In the genomic region with DNA sequence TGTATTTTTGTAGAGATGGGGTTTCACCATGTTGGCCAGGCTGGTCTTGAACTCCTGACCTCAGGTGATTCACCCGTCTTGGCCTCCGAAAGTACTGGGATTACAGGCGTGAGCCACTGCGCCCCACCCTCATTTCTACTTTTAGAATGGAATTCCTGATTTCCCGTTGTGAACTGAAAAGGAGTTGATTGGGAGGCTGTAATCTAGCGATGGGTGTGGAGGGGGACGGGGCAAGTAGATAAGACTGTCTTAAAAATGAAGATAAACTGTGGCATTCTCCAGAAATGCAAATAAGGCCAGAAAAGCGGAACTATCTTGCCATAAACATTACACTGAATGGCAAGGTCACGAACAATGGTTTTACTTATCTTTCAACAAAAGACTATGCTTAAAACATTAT, we compare ENCODE assay signal across 19 cellular contexts.
"Had no signal": no experiment of that assay in that cellular context is flagged by ENCODE, and none has a peak within 500 bp of the region (broad histone marks: within the 10 kb centered on the region; RNA-seq: fewer than 3 reads in every experiment).

No MANE protein-coding gene starts in this region.

- ATAC-seq: esophagus mucosa; heart left ventricle; mucosa of descending colon; naive thymus-derived CD8-positive, alpha-beta T cell; psoas muscle; right lobe of liver; stimulated activated naive B cell treated with anti-CD40 and anti-IgM and Interleukin-4, amounts not matched to agents 10 μg/mL and 1 μg/mL and 100 μg/mL, for 72 hours; stimulated activated naive CD8-positive, alpha-beta T cell treated with anti-CD3 and anti-CD28 coated beads, Interleukin-15, amount 100 ng/mL, for 72 hours had no signal

- DNase-seq: effector memory CD4-positive, alpha-beta T cell; heart left ventricle; hippocampal formation; kidney glomerular epithelial cell; mammary epithelial cell; mucosa of descending colon; naive thymus-derived CD8-positive, alpha-beta T cell; psoas muscle; retina; right lobe of liver; spleen; stimulated activated CD4-positive, alpha-beta T cell treated with anti-CD3 and anti-CD28 coated beads, Interleukin-15, amount 100 ng/mL, for 24 hours; stimulated activated CD4-positive, alpha-beta T cell treated with anti-CD3 and anti-CD28 coated beads, Interleukin-1b, Interleukin-23, amount 100 ng/mL, for 48 hours; stimulated activated CD4-positive, alpha-beta T cell treated with anti-CD3 and anti-CD28 coated beads, Interleukin-4, amount 100 ng/mL, for 24 hours; stimulated activated naive B cell treated with anti-CD40 and anti-IgM and Interleukin-4, amounts not matched to agents 10 μg/mL and 1 μg/mL and 100 μg/mL, for 72 hours; stimulated activated naive CD8-positive, alpha-beta T cell treated with anti-CD3 and anti-CD28 coated beads, Interleukin-15, amount 100 ng/mL, for 72 hours; testis; trophoblast cell had no signal

- H3K27ac Mint-ChIP-seq: stimulated activated naive B cell treated with anti-CD40 and anti-IgM and Interleukin-4, amounts not matched to agents 10 μg/mL and 1 μg/mL and 100 μg/mL, for 72 hours; stimulated activated naive CD8-positive, alpha-beta T cell treated with anti-CD3 and anti-CD28 coated beads, Interleukin-15, amount 100 ng/mL, for 72 hours had no signal

- H3K4me3 Mint-ChIP-seq: naive thymus-derived CD8-positive, alpha-beta T cell; stimulated activated naive B cell treated with anti-CD40 and anti-IgM and Interleukin-4, amounts not matched to agents 10 μg/mL and 1 μg/mL and 100 μg/mL, for 72 hours; stimulated activated naive CD8-positive, alpha-beta T cell treated with anti-CD3 and anti-CD28 coated beads, Interleukin-15, amount 100 ng/mL, for 72 hours had no signal

- H3K9me3 Mint-ChIP-seq: naive thymus-derived CD8-positive, alpha-beta T cell; stimulated activated naive CD8-positive, alpha-beta T cell treated with anti-CD3 and anti-CD28 coated beads, Interleukin-15, amount 100 ng/mL, for 72 hours had no signal

- H3K36me3 Mint-ChIP-seq: naive thymus-derived CD8-positive, alpha-beta T cell; stimulated activated naive B cell treated with anti-CD40 and anti-IgM and Interleukin-4, amounts not matched to agents 10 μg/mL and 1 μg/mL and 100 μg/mL, for 72 hours had no signal
